ENCODE assay signal across 1 cellular context in the genomic region with DNA sequence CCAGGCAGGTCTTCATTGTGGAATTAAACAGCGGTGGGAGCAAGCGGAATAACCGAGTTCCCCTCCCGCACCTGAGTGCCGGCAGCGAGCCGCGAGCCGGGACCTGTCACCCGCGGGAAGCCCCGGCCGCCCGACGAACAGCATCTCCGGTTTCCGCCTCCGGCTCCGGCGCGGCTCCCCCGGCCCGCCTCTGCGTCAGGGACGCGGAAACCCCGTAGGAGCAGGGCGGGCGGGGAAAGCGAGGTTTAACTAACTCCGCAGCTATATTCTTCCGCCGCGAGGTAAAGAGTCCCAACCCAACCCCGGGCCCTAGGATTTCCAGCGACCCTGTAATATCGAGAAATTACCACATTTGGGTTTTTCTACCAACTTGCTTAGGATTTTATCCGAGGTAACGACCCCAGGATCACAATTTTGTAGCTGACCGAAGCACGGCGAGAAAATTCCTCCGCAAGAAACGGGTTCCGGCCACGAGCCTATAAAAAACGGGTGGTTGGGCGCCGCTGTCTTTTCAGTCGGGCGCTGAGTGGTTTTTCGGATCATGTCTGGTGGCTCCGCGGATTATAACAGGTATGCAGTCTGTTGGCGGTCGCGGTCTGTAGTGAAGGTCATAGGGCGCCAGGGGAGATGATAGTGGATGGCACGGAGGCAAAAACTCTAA.
A peak's percentile ranks its signal among the peaks of the same experiment; 100 is the strongest.
TF ChIP-seq lines count a peak whose summit lies in the region.

A gene (plus strand): TSS at position 508 of the 661 bp plus-strand sequence. CDS start 34 bp downstream, at position 542.

TF ChIP-seq in HepG2, 621 proteins besides CTCF, POLR2A, EP300 and RAD21 (continued from another document and continues in another):
- TF ChIP-seq, protein P1, sequence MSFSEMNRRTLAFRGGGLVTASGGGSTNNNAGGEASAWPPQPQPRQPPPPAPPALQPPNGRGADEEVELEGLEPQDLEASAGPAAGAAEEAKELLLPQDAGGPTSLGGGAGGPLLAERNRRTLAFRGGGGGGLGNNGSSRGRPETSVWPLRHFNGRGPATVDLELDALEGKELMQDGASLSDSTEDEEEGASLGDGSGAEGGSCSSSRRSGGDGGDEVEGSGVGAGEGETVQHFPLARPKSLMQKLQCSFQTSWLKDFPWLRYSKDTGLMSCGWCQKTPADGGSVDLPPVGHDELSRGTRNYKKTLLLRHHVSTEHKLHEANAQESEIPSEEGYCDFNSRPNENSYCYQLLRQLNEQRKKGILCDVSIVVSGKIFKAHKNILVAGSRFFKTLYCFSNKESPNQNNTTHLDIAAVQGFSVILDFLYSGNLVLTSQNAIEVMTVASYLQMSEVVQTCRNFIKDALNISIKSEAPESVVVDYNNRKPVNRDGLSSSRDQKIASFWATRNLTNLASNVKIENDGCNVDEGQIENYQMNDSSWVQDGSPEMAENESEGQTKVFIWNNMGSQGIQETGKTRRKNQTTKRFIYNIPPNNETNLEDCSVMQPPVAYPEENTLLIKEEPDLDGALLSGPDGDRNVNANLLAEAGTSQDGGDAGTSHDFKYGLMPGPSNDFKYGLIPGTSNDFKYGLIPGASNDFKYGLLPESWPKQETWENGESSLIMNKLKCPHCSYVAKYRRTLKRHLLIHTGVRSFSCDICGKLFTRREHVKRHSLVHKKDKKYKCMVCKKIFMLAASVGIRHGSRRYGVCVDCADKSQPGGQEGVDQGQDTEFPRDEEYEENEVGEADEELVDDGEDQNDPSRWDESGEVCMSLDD (CRISPR knock-in tag; IDR thresholded peaks at IDR 0.05; ENCODE audit: borderline replicate concordance), result peak; percentile 63; the same call in 1 of the 2 replicates
- TF ChIP-seq ZNF776 (CRISPR knock-in tag; IDR thresholded peaks at IDR 0.05), result no peak
- TF ChIP-seq HNF4A (CRISPR knock-in tag; IDR thresholded peaks at IDR 0.05), result no peak
- TF ChIP-seq ZNF557 (CRISPR knock-in tag; IDR thresholded peaks at IDR 0.05), result 0 out of 2 replicates have a peak, but pooled peaks have one; percentile 44
- no peak for TF ChIP-seq HNRNPH1 (optimal IDR thresholded peaks at IDR 0.05; ENCODE audit: low read depth, low read length)
- TF ChIP-seq ZNF660 (CRISPR knock-in tag; IDR thresholded peaks at IDR 0.05; ENCODE audit: borderline replicate concordance, low read depth), result no peak
- TF ChIP-seq ZBTB8A (CRISPR knock-in tag; IDR thresholded peaks at IDR 0.05; ENCODE audit: borderline replicate concordance, low read depth), result no peak
- TF ChIP-seq, protein P2, sequence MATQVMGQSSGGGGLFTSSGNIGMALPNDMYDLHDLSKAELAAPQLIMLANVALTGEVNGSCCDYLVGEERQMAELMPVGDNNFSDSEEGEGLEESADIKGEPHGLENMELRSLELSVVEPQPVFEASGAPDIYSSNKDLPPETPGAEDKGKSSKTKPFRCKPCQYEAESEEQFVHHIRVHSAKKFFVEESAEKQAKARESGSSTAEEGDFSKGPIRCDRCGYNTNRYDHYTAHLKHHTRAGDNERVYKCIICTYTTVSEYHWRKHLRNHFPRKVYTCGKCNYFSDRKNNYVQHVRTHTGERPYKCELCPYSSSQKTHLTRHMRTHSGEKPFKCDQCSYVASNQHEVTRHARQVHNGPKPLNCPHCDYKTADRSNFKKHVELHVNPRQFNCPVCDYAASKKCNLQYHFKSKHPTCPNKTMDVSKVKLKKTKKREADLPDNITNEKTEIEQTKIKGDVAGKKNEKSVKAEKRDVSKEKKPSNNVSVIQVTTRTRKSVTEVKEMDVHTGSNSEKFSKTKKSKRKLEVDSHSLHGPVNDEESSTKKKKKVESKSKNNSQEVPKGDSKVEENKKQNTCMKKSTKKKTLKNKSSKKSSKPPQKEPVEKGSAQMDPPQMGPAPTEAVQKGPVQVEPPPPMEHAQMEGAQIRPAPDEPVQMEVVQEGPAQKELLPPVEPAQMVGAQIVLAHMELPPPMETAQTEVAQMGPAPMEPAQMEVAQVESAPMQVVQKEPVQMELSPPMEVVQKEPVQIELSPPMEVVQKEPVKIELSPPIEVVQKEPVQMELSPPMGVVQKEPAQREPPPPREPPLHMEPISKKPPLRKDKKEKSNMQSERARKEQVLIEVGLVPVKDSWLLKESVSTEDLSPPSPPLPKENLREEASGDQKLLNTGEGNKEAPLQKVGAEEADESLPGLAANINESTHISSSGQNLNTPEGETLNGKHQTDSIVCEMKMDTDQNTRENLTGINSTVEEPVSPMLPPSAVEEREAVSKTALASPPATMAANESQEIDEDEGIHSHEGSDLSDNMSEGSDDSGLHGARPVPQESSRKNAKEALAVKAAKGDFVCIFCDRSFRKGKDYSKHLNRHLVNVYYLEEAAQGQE (IDR thresholded peaks at IDR 0.05; ENCODE audit: borderline replicate concordance in 1 of 2, low read depth in 1 of 2, low read length in 2 of 2), result peak in 1 of 2 experiments; percentile 75; a peak in 1 of 4 replicates
- TF ChIP-seq CHD2 (IDR thresholded peaks at IDR 0.05; ENCODE audit: low read depth, low read length), result peak; percentile 86; the same call in 1 of the 2 replicates
- peak; percentile 80 for TF ChIP-seq ZSCAN29 (CRISPR knock-in tag; conservative IDR thresholded peaks at IDR 0.05)
- no peak for TF ChIP-seq ZNF331 (CRISPR knock-in tag; IDR thresholded peaks at IDR 0.05)
- peak; percentile 69; the same call in 1 of the 2 replicates for TF ChIP-seq ZNF792 (CRISPR knock-in tag; IDR thresholded peaks at IDR 0.05)
- TF ChIP-seq SIX4 (CRISPR knock-in tag; IDR thresholded peaks at IDR 0.05), result no peak
- peak; percentile 74 for TF ChIP-seq HIVEP1 (CRISPR knock-in tag; IDR thresholded peaks at IDR 0.05)
- TF ChIP-seq CBX1 (IDR thresholded peaks at IDR 0.05; ENCODE audit: low read depth), result no peak
- peak; percentile 96 for TF ChIP-seq HNRNPLL (IDR thresholded peaks at IDR 0.05; ENCODE audit: low read depth, low read length, poor library complexity, severe bottlenecking)
- no peak for TF ChIP-seq MIXL1 (CRISPR knock-in tag; IDR thresholded peaks at IDR 0.05)
- TF ChIP-seq PLRG1 (conservative IDR thresholded peaks at IDR 0.05), result no peak
- TF ChIP-seq FIP1L1 (IDR thresholded peaks at IDR 0.05; ENCODE audit: borderline replicate concordance, insufficient read depth, low read depth, low read length), result no peak
- TF ChIP-seq TEAD3 (CRISPR knock-in tag; optimal IDR thresholded peaks at IDR 0.05; ENCODE audit: borderline replicate concordance), result peak; percentile 60
- no peak for TF ChIP-seq ZNF431 (CRISPR knock-in tag; IDR thresholded peaks at IDR 0.05; ENCODE audit: borderline replicate concordance, low read depth)
- peak; percentile 30; the same call in 1 of the 2 replicates for TF ChIP-seq SMAD1 (CRISPR knock-in tag; IDR thresholded peaks at IDR 0.05; ENCODE audit: borderline replicate concordance, low read depth)
- TF ChIP-seq ZFP36 (IDR thresholded peaks at IDR 0.05; ENCODE audit: borderline replicate concordance, low read depth, low read length, partially characterized antibody), result no peak
- TF ChIP-seq HMG20A (CRISPR knock-in tag; IDR thresholded peaks at IDR 0.05; ENCODE audit: borderline replicate concordance), result no peak
- 0 out of 2 replicates have a peak, but pooled peaks have one; percentile 21 for TF ChIP-seq ZNF274 (CRISPR knock-in tag; IDR thresholded peaks at IDR 0.05)
- no peak for TF ChIP-seq ZNF556 (CRISPR knock-in tag; IDR thresholded peaks at IDR 0.05; ENCODE audit: borderline replicate concordance)
- 0 out of 2 replicates have a peak, but pooled peaks have one; percentile 20 for TF ChIP-seq MIER3 (CRISPR knock-in tag; IDR thresholded peaks at IDR 0.05; ENCODE audit: borderline replicate concordance)
- peak; percentile 3; the same call in 2 of the 3 replicates for TF ChIP-seq MXI1 (IDR thresholded peaks at IDR 0.05; ENCODE audit: borderline replicate concordance, low read depth, low read length)
- TF ChIP-seq SALL2 (CRISPR knock-in tag; IDR thresholded peaks at IDR 0.05), result 0 out of 2 replicates have a peak, but pooled peaks have one; percentile 50
- TF ChIP-seq, protein P3, sequence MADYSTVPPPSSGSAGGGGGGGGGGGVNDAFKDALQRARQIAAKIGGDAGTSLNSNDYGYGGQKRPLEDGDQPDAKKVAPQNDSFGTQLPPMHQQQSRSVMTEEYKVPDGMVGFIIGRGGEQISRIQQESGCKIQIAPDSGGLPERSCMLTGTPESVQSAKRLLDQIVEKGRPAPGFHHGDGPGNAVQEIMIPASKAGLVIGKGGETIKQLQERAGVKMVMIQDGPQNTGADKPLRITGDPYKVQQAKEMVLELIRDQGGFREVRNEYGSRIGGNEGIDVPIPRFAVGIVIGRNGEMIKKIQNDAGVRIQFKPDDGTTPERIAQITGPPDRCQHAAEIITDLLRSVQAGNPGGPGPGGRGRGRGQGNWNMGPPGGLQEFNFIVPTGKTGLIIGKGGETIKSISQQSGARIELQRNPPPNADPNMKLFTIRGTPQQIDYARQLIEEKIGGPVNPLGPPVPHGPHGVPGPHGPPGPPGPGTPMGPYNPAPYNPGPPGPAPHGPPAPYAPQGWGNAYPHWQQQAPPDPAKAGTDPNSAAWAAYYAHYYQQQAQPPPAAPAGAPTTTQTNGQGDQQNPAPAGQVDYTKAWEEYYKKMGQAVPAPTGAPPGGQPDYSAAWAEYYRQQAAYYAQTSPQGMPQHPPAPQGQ (CRISPR knock-in tag; IDR thresholded peaks at IDR 0.05; ENCODE audit: borderline replicate concordance), result no peak
- TF ChIP-seq, protein P4, sequence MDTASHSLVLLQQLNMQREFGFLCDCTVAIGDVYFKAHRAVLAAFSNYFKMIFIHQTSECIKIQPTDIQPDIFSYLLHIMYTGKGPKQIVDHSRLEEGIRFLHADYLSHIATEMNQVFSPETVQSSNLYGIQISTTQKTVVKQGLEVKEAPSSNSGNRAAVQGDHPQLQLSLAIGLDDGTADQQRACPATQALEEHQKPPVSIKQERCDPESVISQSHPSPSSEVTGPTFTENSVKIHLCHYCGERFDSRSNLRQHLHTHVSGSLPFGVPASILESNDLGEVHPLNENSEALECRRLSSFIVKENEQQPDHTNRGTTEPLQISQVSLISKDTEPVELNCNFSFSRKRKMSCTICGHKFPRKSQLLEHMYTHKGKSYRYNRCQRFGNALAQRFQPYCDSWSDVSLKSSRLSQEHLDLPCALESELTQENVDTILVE (CRISPR knock-in tag; IDR thresholded peaks at IDR 0.05), result peak; percentile 98
- TF ChIP-seq ZKSCAN8 (CRISPR knock-in tag; IDR thresholded peaks at IDR 0.05; ENCODE audit: borderline replicate concordance), result no peak
- peak; percentile 48; the same call in 1 of the 2 replicates for TF ChIP-seq RXRA (CRISPR knock-in tag; IDR thresholded peaks at IDR 0.05)
- no peak for TF ChIP-seq NR2F2 (IDR thresholded peaks at IDR 0.05; ENCODE audit: borderline replicate concordance, low read depth)
- TF ChIP-seq, protein P5, sequence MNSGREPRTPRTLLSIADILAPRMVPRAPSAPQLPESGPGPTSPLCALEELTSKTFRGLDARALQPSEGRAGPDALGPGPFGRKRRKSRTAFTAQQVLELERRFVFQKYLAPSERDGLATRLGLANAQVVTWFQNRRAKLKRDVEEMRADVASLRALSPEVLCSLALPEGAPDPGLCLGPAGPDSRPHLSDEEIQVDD (CRISPR knock-in tag; IDR thresholded peaks at IDR 0.05; ENCODE audit: borderline replicate concordance), result no peak
- no peak for TF ChIP-seq ZNF7 (CRISPR knock-in tag; IDR thresholded peaks at IDR 0.05)
- TF ChIP-seq, protein P6, sequence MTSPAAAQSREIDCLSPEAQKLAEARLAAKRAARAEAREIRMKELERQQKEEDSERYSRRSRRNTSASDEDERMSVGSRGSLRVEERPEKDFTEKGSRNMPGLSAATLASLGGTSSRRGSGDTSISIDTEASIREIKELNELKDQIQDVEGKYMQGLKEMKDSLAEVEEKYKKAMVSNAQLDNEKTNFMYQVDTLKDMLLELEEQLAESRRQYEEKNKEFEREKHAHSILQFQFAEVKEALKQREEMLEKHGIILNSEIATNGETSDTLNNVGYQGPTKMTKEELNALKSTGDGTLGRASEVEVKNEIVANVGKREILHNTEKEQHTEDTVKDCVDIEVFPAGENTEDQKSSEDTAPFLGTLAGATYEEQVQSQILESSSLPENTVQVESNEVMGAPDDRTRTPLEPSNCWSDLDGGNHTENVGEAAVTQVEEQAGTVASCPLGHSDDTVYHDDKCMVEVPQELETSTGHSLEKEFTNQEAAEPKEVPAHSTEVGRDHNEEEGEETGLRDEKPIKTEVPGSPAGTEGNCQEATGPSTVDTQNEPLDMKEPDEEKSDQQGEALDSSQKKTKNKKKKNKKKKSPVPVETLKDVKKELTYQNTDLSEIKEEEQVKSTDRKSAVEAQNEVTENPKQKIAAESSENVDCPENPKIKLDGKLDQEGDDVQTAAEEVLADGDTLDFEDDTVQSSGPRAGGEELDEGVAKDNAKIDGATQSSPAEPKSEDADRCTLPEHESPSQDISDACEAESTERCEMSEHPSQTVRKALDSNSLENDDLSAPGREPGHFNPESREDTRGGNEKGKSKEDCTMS (CRISPR knock-in tag; conservative IDR thresholded peaks at IDR 0.05), result no peak
- TF ChIP-seq ZNF20 (CRISPR knock-in tag; IDR thresholded peaks at IDR 0.05), result peak; percentile 68; the same call in 1 of the 2 replicates
- peak; percentile 22; the same call in 1 of the 2 replicates for TF ChIP-seq FOXP1 (IDR thresholded peaks at IDR 0.05)
- no peak for TF ChIP-seq FOXP1 (CRISPR knock-in tag; IDR thresholded peaks at IDR 0.05)
- no peak for TF ChIP-seq CBX2 (IDR thresholded peaks at IDR 0.05; ENCODE audit: low read depth, low read length)
- no peak for TF ChIP-seq CBX2 (CRISPR knock-in tag; IDR thresholded peaks at IDR 0.05; ENCODE audit: low read depth)
- TF ChIP-seq BHLHE40 (IDR thresholded peaks at IDR 0.05; ENCODE audit: low read length), result no peak
- TF ChIP-seq TOPORS (CRISPR knock-in tag; IDR thresholded peaks at IDR 0.05), result peak; percentile 8; the same call in 1 of the 2 replicates
- TF ChIP-seq PAF1 (CRISPR knock-in tag; IDR thresholded peaks at IDR 0.05), result no peak
- peak; percentile 72; the same call in 1 of the 2 replicates for TF ChIP-seq TARDBP (CRISPR knock-in tag; IDR thresholded peaks at IDR 0.05)
- TF ChIP-seq ZFP82 (CRISPR knock-in tag; IDR thresholded peaks at IDR 0.05; ENCODE audit: borderline replicate concordance), result 0 out of 2 replicates have a peak, but pooled peaks have one; percentile 37
- TF ChIP-seq ZSCAN31 (CRISPR knock-in tag; IDR thresholded peaks at IDR 0.05; ENCODE audit: low read depth), result peak; percentile 69
- peak; percentile 19; the same call in 1 of the 2 replicates for TF ChIP-seq RARA (CRISPR knock-in tag; IDR thresholded peaks at IDR 0.05)
- TF ChIP-seq HDAC6 (IDR thresholded peaks at IDR 0.05; ENCODE audit: low read depth, low read length), result no peak
- TF ChIP-seq, protein P7, sequence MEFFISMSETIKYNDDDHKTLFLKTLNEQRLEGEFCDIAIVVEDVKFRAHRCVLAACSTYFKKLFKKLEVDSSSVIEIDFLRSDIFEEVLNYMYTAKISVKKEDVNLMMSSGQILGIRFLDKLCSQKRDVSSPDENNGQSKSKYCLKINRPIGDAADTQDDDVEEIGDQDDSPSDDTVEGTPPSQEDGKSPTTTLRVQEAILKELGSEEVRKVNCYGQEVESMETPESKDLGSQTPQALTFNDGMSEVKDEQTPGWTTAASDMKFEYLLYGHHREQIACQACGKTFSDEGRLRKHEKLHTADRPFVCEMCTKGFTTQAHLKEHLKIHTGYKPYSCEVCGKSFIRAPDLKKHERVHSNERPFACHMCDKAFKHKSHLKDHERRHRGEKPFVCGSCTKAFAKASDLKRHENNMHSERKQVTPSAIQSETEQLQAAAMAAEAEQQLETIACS (CRISPR knock-in tag; IDR thresholded peaks at IDR 0.05), result no peak
